Comparison of ENCODE assay signal across 13 cellular contexts in genomic region chr3:138578141-138578540, GRCh38. TPM values are rescaled to one million over a fixed set of nuclear protein-coding genes. Genes with fewer than 3 reads are reported as not detected.
A peak's percentile ranks its signal among the peaks of the same experiment; 100 is the strongest.
DNase-seq lines count a peak whose midpoint lies in the region; ATAC-seq and TF ChIP-seq lines count a peak whose summit lies in the region.
"Had no signal": no experiment of that assay in that cellular context is flagged by ENCODE, and none has a peak within 500 bp of the region (broad histone marks: within the 10 kb centered on the region; RNA-seq: fewer than 3 reads in every experiment).

No MANE protein-coding gene starts in this region.

- peaks cover 0 to 7% of the 10 kb centered on the region in 2 donors for H3K36me3 ChIP-seq in vagina
- H3K36me3 ChIP-seq in hepatocyte (replicated peaks; ENCODE audit: insufficient read depth, low read depth): no peaks in the 10 kb centered on the region
- H3K36me3 ChIP-seq: cardiac muscle cell, WERI-Rb-1 had no signal

- no peak for TF ChIP-seq POLR2A in vagina (IDR thresholded peaks at IDR 0.05)

- H3K9me3 ChIP-seq in T-helper 17 cell (ENCODE audit: control insufficient read depth, low read length, poor library complexity, severe bottlenecking) (no peaks in the 10 kb centered on the region), vagina (no peaks in the 10 kb centered on the region), hepatocyte (ENCODE audit: low read depth) (peaks cover 4% of the 10 kb centered on the region)

- ATAC-seq in GM19328 (IDR thresholded peaks at IDR 0.05; ENCODE audit: unreplicated experiment) (peak; percentile 82), HG03039 (IDR thresholded peaks at IDR 0.05; ENCODE audit: unreplicated experiment) (peak; percentile 68), T-helper 17 cell (peak; percentile 32), GM18520 (IDR thresholded peaks at IDR 0.05; ENCODE audit: unreplicated experiment) (no peak)

- H3K27ac Mint-ChIP-seq in T-helper 17 cell: no peak overlapping the region

- 90% methylated on average over 4 of the region's 4 CpGs for WGBS in hepatocyte (ENCODE audit: low lambda C conversion rate, missing lambda C conversion rate)

- no peaks in the 10 kb centered on the region for H3K9me2 ChIP-seq in hepatocyte (replicated peaks; ENCODE audit: insufficient read depth)

- H3K4me3 Mint-ChIP-seq in T-helper 17 cell: peak overlapping the region; percentile 13

- no peaks in the 10 kb centered on the region for H3K27me3 ChIP-seq in vagina
- no peaks in the 10 kb centered on the region for H3K27me3 ChIP-seq in hepatocyte
- H3K27me3 ChIP-seq: cardiac muscle cell had no signal

- H4K20me1 ChIP-seq in hepatocyte (ENCODE audit: insufficient read depth, poor library complexity, severe bottlenecking): no peaks in the 10 kb centered on the region

- H3K4me3 ChIP-seq in vagina (no peak overlapping the region), hepatocyte (no peak overlapping the region)
- H3K4me3 ChIP-seq: cardiac muscle cell had no signal

- peaks cover 5% of the 10 kb centered on the region for H3K4me1 Mint-ChIP-seq in T-helper 17 cell

- intact Hi-C loops in vagina (cut with DNase I): no loop called here

- TF ChIP-seq CTCF in vagina (IDR thresholded peaks at IDR 0.05): no peak
- no peak for TF ChIP-seq CTCF in hepatocyte (IDR thresholded peaks at IDR 0.05; ENCODE audit: poor library complexity)

- H3K27ac ChIP-seq in vagina (no peak overlapping the region), hepatocyte (no peak overlapping the region)
- H3K27ac ChIP-seq: cardiac muscle cell, parathyroid adenoma, WERI-Rb-1 had no signal

- no peaks in the 10 kb centered on the region for H3K4me1 ChIP-seq in vagina
- H3K4me1 ChIP-seq in hepatocyte (ENCODE audit: insufficient read depth): no peaks in the 10 kb centered on the region

- H2AFZ ChIP-seq in hepatocyte: no peak overlapping the region
- H2AFZ ChIP-seq: parathyroid adenoma had no signal

- DNase-seq in CD1c-positive myeloid dendritic cell (ENCODE audit: extremely low spot score) (peak; percentile 74), T-helper 17 cell (no peak), vagina (ENCODE audit: extremely low spot score in 2 of 2) (no peak), hepatocyte (ENCODE audit: low spot score) (no peak), NCI-H748 (lab: John Stamatoyannopoulos, UW; ENCODE audit: unreplicated experiment) (no peak)
- DNase-seq: COR-L47, NCI-H226, WERI-Rb-1 had no signal

- H3K4me2 ChIP-seq in hepatocyte: no peak overlapping the region

- no peaks in the 10 kb centered on the region for H3K27me3 Mint-ChIP-seq in T-helper 17 cell

- H3K36me3 Mint-ChIP-seq in T-helper 17 cell (ENCODE audit: low read depth): peaks cover 4% of the 10 kb centered on the region

- peaks cover 21% of the 10 kb centered on the region for H3K79me2 ChIP-seq in hepatocyte

RNA-seq across cellular contexts. Expression of gene CEP70, which starts 15.9 kb away (rescaled TPM):
- total RNA-seq in T-helper 17 cell (10 to 100 TPM; 10.7 to 16.6 TPM), vagina (31.7 TPM), hepatocyte (21.7 and 25.4 TPM in 2 replicates)
- 11.6 and 12.2 TPM in 2 replicates for polyA plus RNA-seq in hepatocyte

RNA-seq across cellular contexts. Expression of gene FAIM, which starts 30.4 kb away (rescaled TPM):
- total RNA-seq in T-helper 17 cell: 1 to 10 TPM; 2.1 to 2.2 TPM
- 13.3 TPM for total RNA-seq in vagina
- total RNA-seq in hepatocyte: 19.6 and 25.4 TPM in 2 replicates
- 17.4 and 17.7 TPM in 2 replicates for polyA plus RNA-seq in hepatocyte
